7 cellular contexts compared by ENCODE assay signal in genomic region chr13:27826379-27827353, GRCh38. TPM values are rescaled to one million over a fixed set of nuclear protein-coding genes. Genes with fewer than 3 reads are reported as not detected.
DNase-seq lines count a peak whose midpoint lies in the region; ATAC-seq and TF ChIP-seq lines count a peak whose summit lies in the region.

No MANE protein-coding gene starts in this region.

- H3K4me3 Mint-ChIP-seq in type B pancreatic cell, result peak overlapping the region; percentile 80

- peak; percentile 96 for ATAC-seq in SK-N-SH treated with all-trans-retinoic acid at 6 μM for 48 hours

- H3K9me3 Mint-ChIP-seq in type B pancreatic cell, result no peaks in the 10 kb centered on the region

- peak overlapping the region; percentile 50 for H3K27ac Mint-ChIP-seq in type B pancreatic cell

- TF ChIP-seq CTCF in GM12874 (IDR thresholded peaks at IDR 0.05; ENCODE audit: insufficient read depth, low read depth, low read length) (peak; percentile 93), NB4 (IDR thresholded peaks at IDR 0.05; ENCODE audit: low read depth, low read length) (peak; percentile 94), type B pancreatic cell (conservative IDR thresholded peaks at IDR 0.05) (peak; percentile 96)

- H3K4me3 ChIP-seq in NB4 (ENCODE audit: low read depth, low read length), result peak overlapping the region; percentile 44

- no peak for TF ChIP-seq POLR2A in NB4 (IDR thresholded peaks at IDR 0.05; ENCODE audit: extremely low read depth, insufficient read length)

- H3K4me1 Mint-ChIP-seq in type B pancreatic cell (ENCODE audit: unreplicated experiment), result no peaks in the 10 kb centered on the region

- peaks cover 98% of the 10 kb centered on the region for H3K27me3 Mint-ChIP-seq in type B pancreatic cell

- intact Hi-C loops in cardiac septum (cut with DNase I), result loop anchor here (2.0 to 10.0 kb wide), 5 partner anchors 128 to 842 kb away; no protein-coding TSS in a partner anchor
- intact Hi-C loops in posterior cingulate gyrus (cut with DNase I), result loop anchor here (1.0 to 2.0 kb wide), 5 partner anchors 98 to 464 kb away; no protein-coding TSS in a partner anchor

- DNase-seq in NB4 (ENCODE audit: low read depth), result peak; percentile 89
- DNase-seq in activated naive CD8-positive, alpha-beta T cell treated with anti-CD3 and anti-CD28 coated beads, Interleukin-2, amount 50 U/mL, for 16 hours (ENCODE audit: low read depth, low spot score), result peak; percentile 24
- DNase-seq in cardiac septum (ENCODE audit: low spot score), result peak; percentile 85
- peak; percentile 63 to 98 (median 82) for DNase-seq in posterior cingulate gyrus
- DNase-seq in type B pancreatic cell (ENCODE audit: extremely low spot score, unreplicated experiment), result peak; percentile 90

- no peaks in the 10 kb centered on the region for H3K36me3 Mint-ChIP-seq in type B pancreatic cell

TF ChIP-seq in SK-N-SH treated with all-trans-retinoic acid at 6 μM for 48 hours, 23 proteins besides CTCF, POLR2A, EP300 and RAD21:
- TF ChIP-seq ZFP3 (CRISPR knock-in tag; IDR thresholded peaks at IDR 0.05), result peak; percentile 94
- no peak for TF ChIP-seq CSRNP3 (CRISPR knock-in tag; IDR thresholded peaks at IDR 0.05)

RNA-seq across cellular contexts. Expression of gene GSX1, which starts 34.4 kb away (rescaled TPM):
- total RNA-seq in cardiac septum (not detected), type B pancreatic cell (ENCODE audit: low replicate concordance) (not detected in 2 replicates)

Comparison
In these comparisons a context has a peak if more than half of its experiments do, and no peak if none do; other contexts are left out.
1. Peak in every context shown above with its lines: DNase-seq, ATAC-seq and H3K4me3 ChIP-seq.
2. DNase-seq: peak in every context shown above with its lines; median percentile 90 in type B pancreatic cell; 89 in NB4; 85 in cardiac septum; 82 in posterior cingulate gyrus; 24 in activated naive CD8-positive, alpha-beta T cell treated with anti-CD3 and anti-CD28 coated beads, Interleukin-2, amount 50 U/mL, for 16 hours.